Comparison of ENCODE assay signal across 29 cellular contexts in genomic region chr1:96010000-96010399, GRCh38.
"Had no signal": no experiment of that assay in that cellular context is flagged by ENCODE, and none has a peak within 500 bp of the region (broad histone marks: within the 10 kb centered on the region; RNA-seq: fewer than 3 reads in every experiment).

No MANE protein-coding gene starts in this region.

- DNase-seq: activated CD4-positive, alpha-beta memory T cell treated with anti-CD3 and anti-CD28 coated beads, Interleukin-2, amount 10 ng/mL, durations not matched to agents 7 days and 5 days; activated CD4-positive, alpha-beta T cell treated with anti-CD3 and anti-CD28 coated beads for 1 hour; activated CD4-positive, alpha-beta T cell treated with anti-CD3 and anti-CD28 coated beads for 48 hours; activated CD4-positive, CD25-positive, alpha-beta regulatory T cell; activated CD8-positive, alpha-beta memory T cell treated with anti-CD3 and anti-CD28 coated beads for 24 hours; activated CD8-positive, alpha-beta memory T cell treated with anti-CD3 and anti-CD28 coated beads, Interleukin-2, amount 10 ng/mL, durations not matched to agents 7 days and 5 days; activated gamma-delta T cell treated with Interleukin-2 at 50 U/mL for 16 hours; activated naive CD4-positive, alpha-beta T cell treated with anti-CD3 and anti-CD28 coated beads for 36 hours; activated T-cell treated with anti-CD3 and anti-CD28 coated beads, Interleukin-2, amount 50 U/mL, for 1 hour; activated T-cell treated with anti-CD3 and anti-CD28 coated beads, Interleukin-2, amount 50 U/mL, for 72 hours; anterior cingulate cortex; caudate nucleus; cerebellar nuclear complex; NCI-H1105; NCI-H1417 treated with DMSO at 0.1 percent for 48 hours; NCI-H187 treated with DMSO at 0.1 percent for 48 hours; NCI-H2081 treated with DMSO at 0.1 percent for 48 hours; NCI-H226; NCI-H446 treated with DMSO at 0.1 percent for 48 hours; NCI-H524; NK-92 treated with Interleukin-12 subunit alpha and Interleukin-12 subunit beta, amount 100 ng/mL, for 24 hours; PC-3; Peyer's patch; RPMI8226; SHP77 treated with DMSO at 0.1 percent for 48 hours; T1000; WERI-Rb-1 had no signal

- H3K4me1 ChIP-seq: Peyer's patch, SJSA1 had no signal

- ATAC-seq: activated CD8-positive, alpha-beta memory T cell treated with anti-CD3 and anti-CD28 coated beads, Interleukin-2, amount 10 ng/mL, durations not matched to agents 7 days and 5 days; activated naive CD4-positive, alpha-beta T cell treated with anti-CD3 and anti-CD28 coated beads, Interleukin-2, amount 50 U/mL, for 72 hours; activated T-cell treated with anti-CD3 and anti-CD28 coated beads, Interleukin-2, amount 50 U/mL, for 72 hours; PC-3 had no signal

- H3K27ac ChIP-seq: Peyer's patch, SJSA1, WERI-Rb-1 had no signal

- H3K27me3 ChIP-seq: Peyer's patch, SJSA1 had no signal

- H3K36me3 ChIP-seq: Peyer's patch, SJSA1, WERI-Rb-1 had no signal

- H3K9me3 ChIP-seq: Peyer's patch, SJSA1 had no signal

- H3K4me3 ChIP-seq: Peyer's patch, SJSA1 had no signal
